8 cellular contexts compared by ENCODE assay signal in the genomic region with DNA sequence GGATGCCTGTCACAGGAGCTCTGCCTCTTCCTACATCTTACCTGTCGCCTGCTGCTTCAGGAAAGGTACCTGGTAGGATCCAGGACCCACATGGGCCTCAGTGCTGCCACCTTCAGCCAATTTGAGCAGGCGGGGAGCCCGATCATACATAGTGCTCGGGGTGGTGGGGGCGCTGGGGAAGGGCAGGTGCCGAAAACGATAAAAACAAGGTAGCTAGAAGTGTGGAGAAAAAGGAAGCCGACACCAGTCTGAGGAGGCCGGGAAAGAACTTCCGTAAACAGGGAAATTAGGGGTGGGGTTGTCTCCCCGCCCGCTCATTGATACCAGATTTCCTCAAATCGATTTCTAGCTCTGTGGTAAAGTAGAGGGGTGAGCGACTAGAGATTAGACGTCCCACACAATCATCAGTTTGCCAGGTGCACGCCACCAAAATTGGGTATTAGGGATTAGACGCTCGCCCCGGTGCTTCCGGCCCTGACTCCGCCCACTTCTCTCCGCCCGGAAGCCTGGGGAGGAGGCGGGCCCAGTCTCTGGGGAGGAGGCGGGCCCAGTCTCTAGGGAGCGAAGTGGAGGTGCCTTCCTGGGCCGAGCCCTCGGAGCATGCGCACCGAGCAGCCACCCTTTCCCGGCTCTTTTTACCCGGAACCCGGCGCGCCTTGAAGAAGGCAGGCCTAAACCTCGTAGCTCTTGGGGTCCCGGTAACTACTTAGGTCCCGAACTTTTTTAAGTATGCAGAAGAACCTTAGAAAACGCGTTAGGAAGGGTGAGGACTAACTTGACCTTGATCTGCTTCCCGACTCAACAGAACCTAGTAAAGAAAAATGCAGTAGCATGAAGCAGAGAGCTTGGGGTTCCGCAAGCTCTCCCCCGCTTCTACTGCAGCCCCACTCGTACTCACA. TPM values are rescaled to one million over a fixed set of nuclear protein-coding genes. Genes with fewer than 3 reads are reported as not detected.
DNase-seq lines count a peak whose midpoint lies in the region; ATAC-seq and TF ChIP-seq lines count a peak whose summit lies in the region.

Gene STPG2, minus strand, starts transcription at position 476 of the 899 bp plus-strand sequence.

- peak; percentile 11 to 67 (median 44) for TF ChIP-seq CTCF in esophagus squamous epithelium (IDR thresholded peaks at IDR 0.05)

- ATAC-seq in GM21526 (IDR thresholded peaks at IDR 0.05; ENCODE audit: low FRiP score, unreplicated experiment): peak; percentile 99
- ATAC-seq in activated T-cell treated with anti-CD3 and anti-CD28 coated beads, Interleukin-2, amount 50 U/mL, for 72 hours (replicated peaks in 1 of 2): peak; percentile 99 to 100

- H3K36me3 ChIP-seq in esophagus squamous epithelium: no peaks in the 10 kb centered on the region

- H3K4me3 Mint-ChIP-seq in activated T-cell treated with anti-CD3 and anti-CD28 coated beads, Interleukin-2, amount 50 U/mL, for 72 hours: peak within 1 kb of the TSS; percentile 91 to 98

- WGBS in esophagus squamous epithelium, 2 donors: 7 to 12% methylated on average over 19 to 32 of the region's 44 CpGs

- peaks cover 30% of the 10 kb centered on the region for H3K4me1 Mint-ChIP-seq in activated T-cell treated with anti-CD3 and anti-CD28 coated beads, Interleukin-2, amount 50 U/mL, for 72 hours (ENCODE audit: low read depth)

- peaks cover 1 to 2% of the 10 kb centered on the region in 2 donors for H3K9me3 Mint-ChIP-seq in activated T-cell treated with anti-CD3 and anti-CD28 coated beads, Interleukin-2, amount 50 U/mL, for 72 hours

- H3K27ac Mint-ChIP-seq in activated T-cell treated with anti-CD3 and anti-CD28 coated beads, Interleukin-2, amount 50 U/mL, for 72 hours: peak within 1 kb of the TSS; percentile 99

- H3K4me1 ChIP-seq in esophagus squamous epithelium: peaks cover 0 to 13% (median 4%) of the 10 kb centered on the region in 3 donors

- H3K4me3 ChIP-seq in esophagus squamous epithelium: peak within 1 kb of the TSS; percentile 59 to 77 (median 62)

- peak within 1 kb of the TSS; percentile 88 to 93 (median 90) for H3K27ac ChIP-seq in esophagus squamous epithelium

- H3K36me3 Mint-ChIP-seq in activated T-cell treated with anti-CD3 and anti-CD28 coated beads, Interleukin-2, amount 50 U/mL, for 72 hours (ENCODE audit: insufficient read depth in 2 of 2): peaks cover 2 to 4% of the 10 kb centered on the region in 2 donors

- TF ChIP-seq POLR2A in esophagus squamous epithelium (IDR thresholded peaks at IDR 0.05): peak in 2 of 4 donors; percentile 21 to 69

- no peaks in the 10 kb centered on the region for H3K27me3 ChIP-seq in esophagus squamous epithelium

- no peaks in the 10 kb centered on the region for H3K9me3 ChIP-seq in esophagus squamous epithelium

- intact Hi-C loops in esophagus squamous epithelium (cut with DNase I): no loop called here

- DNase-seq in DMS 273 treated with DMSO at 0.1 percent for 48 hours (lab: John Stamatoyannopoulos, UW): peak; percentile 66
- DNase-seq in HuH-7.5 (ENCODE audit: low spot score): peak; percentile 56
- DNase-seq in OCI-M2 (lab: John Stamatoyannopoulos, UW; ENCODE audit: unreplicated experiment): peak; percentile 68
- DNase-seq in activated T-cell treated with anti-CD3 and anti-CD28 coated beads, Interleukin-2, amount 50 U/mL, for 72 hours: peak; percentile 94
- peak; percentile 47 for DNase-seq in esophagus squamous epithelium (lab: John Stamatoyannopoulos, UW)
- peak; percentile 87 for DNase-seq in myocyte (ENCODE audit: low read depth)
- DNase-seq in stimulated activated CD8-positive, alpha-beta memory T cell treated with anti-CD3 and anti-CD28 coated beads, Interleukin-7, amount 100 ng/mL, for 4 hours (ENCODE audit: low read depth in 2 of 2): peak; percentile 90 to 92

- H3K27me3 Mint-ChIP-seq in activated T-cell treated with anti-CD3 and anti-CD28 coated beads, Interleukin-2, amount 50 U/mL, for 72 hours (ENCODE audit: low read depth): no peaks in the 10 kb centered on the region

RNA-seq across cellular contexts. Expression of gene STPG2, which starts in this region (rescaled TPM):
- not detected for total RNA-seq in activated T-cell treated with anti-CD3 and anti-CD28 coated beads, Interleukin-2, amount 50 U/mL, for 72 hours
- total RNA-seq in esophagus squamous epithelium (under 1 TPM in 1 of 4 donors, not detected in 3; 0.31 TPM), myocyte (not detected in 2 replicates)
- not detected for polyA plus RNA-seq in myocyte (2012)

Comparison
In these comparisons a context has a peak if more than half of its experiments do, and no peak if none do; other contexts are left out.
1. Peak in every context shown above with its lines: DNase-seq, ATAC-seq, H3K4me3 ChIP-seq and H3K27ac ChIP-seq.
2. Peak in DNase-seq and ATAC-seq in activated T-cell treated with anti-CD3 and anti-CD28 coated beads, Interleukin-2, amount 50 U/mL, for 72 hours; RNA of the gene not detected or under 1 TPM.
3. Peak in DNase-seq, H3K4me3 ChIP-seq and H3K27ac ChIP-seq in esophagus squamous epithelium; RNA of the gene not detected or under 1 TPM.
4. Peak in DNase-seq in myocyte; RNA of the gene not detected or under 1 TPM.